In the genomic region with DNA sequence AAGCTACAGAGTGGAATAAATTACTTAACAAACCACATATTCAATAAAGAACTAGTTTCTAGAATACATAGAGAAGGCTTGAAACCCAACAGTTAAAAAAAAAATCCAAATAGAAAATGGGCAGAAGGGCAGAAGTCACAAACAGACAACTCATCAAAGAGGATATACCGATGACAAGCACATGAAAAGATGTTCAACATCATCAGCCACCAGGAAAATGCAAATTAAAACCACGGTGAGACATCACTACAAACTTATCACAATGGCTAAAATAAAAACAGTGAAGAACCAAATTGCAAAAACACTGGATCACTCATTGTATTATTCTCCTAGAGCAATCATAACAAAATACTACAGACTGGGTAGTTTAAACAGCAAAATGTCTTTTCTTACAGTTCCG, we compare ENCODE assay signal across 22 cellular contexts. TPM values are rescaled to one million over a fixed set of nuclear protein-coding genes. Genes with fewer than 3 reads are reported as not detected.
DNase-seq lines count a peak whose midpoint lies in the region; ATAC-seq and TF ChIP-seq lines count a peak whose summit lies in the region.
"Had no signal": no experiment of that assay in that cellular context is flagged by ENCODE, and none has a peak within 500 bp of the region (broad histone marks: within the 10 kb centered on the region; RNA-seq: fewer than 3 reads in every experiment).

No MANE protein-coding gene starts in this region.

- H3K27ac ChIP-seq in RWPE1, result no peak overlapping the region
- H3K27ac ChIP-seq: colonic mucosa, heart right ventricle, prostate gland had no signal

- intact Hi-C loops in CD14-positive monocyte (cut with micrococcal nuclease), result no loop called here
- intact Hi-C loops in Calu3 (cut with micrococcal nuclease; ENCODE audit: unreplicated experiment), result no loop called here

- peak; percentile 49 for ATAC-seq in memory B cell (ENCODE audit: low read depth)
- ATAC-seq in HG03280 (IDR thresholded peaks at IDR 0.05; ENCODE audit: unreplicated experiment), result no peak
- ATAC-seq: heart right ventricle had no signal

- DNase-seq in CD14-positive monocyte (ENCODE audit: low spot score) (no peak), Calu3 (no peak), OCI-M1 (lab: John Stamatoyannopoulos, UW) (peak; percentile 27), memory B cell (ENCODE audit: low spot score in 2 of 2) (no peak), RWPE1 (ENCODE audit: low spot score) (no peak), Ammon's horn (ENCODE audit: low spot score) (no peak)
- DNase-seq: activated CD4-positive, alpha-beta T cell treated with anti-CD3 and anti-CD28 coated beads for 1 hour; activated CD8-positive, alpha-beta memory T cell treated with anti-CD3 and anti-CD28 coated beads, Interleukin-2, amount 50 U/mL, for 4 hours; activated naive CD8-positive, alpha-beta T cell treated with anti-CD3 and anti-CD28 coated beads, Interleukin-2, amount 10 ng/mL, durations not matched to agents 7 days and 5 days; colonic mucosa; heart right ventricle; immature natural killer cell; NCI-H1417 treated with DMSO at 0.1 percent for 48 hours; NCI-H2107; NCI-H510A; SK-N-SH; stimulated activated CD4-positive, alpha-beta T cell treated with anti-CD3 and anti-CD28 coated beads, Interleukin-1b, Interleukin-23, amount 100 ng/mL, for 48 hours; stimulated activated naive CD4-positive, alpha-beta T cell; T-helper 9 cell; trophoblast cell had no signal

- H3K4me1 Mint-ChIP-seq in CD14-positive monocyte (peaks cover 65% of the 10 kb centered on the region), Calu3 (ENCODE audit: low read depth, unreplicated experiment) (peaks cover 72% of the 10 kb centered on the region), memory B cell (peaks cover 49% of the 10 kb centered on the region)

- POLR2A ChIA-PET in RWPE1 (lab: Yijun Ruan, JAX; ENCODE audit: low non-redundant PET), result no interaction called here

- H3K9me3 Mint-ChIP-seq in CD14-positive monocyte, result peaks cover 0 to 4% (median 0%) of the 10 kb centered on the region in 7 donors
- no peaks in the 10 kb centered on the region for H3K9me3 Mint-ChIP-seq in Calu3 (ENCODE audit: low read depth, unreplicated experiment)
- peaks cover 2% of the 10 kb centered on the region for H3K9me3 Mint-ChIP-seq in memory B cell

- no TSS peak for BruUV-seq in Calu3 (replicated peaks; lab: Mats Ljungman, UMichigan)

- CTCF ChIA-PET in Calu3 (lab: Charles Lee), result no interaction called here
- CTCF ChIA-PET in RWPE1 (lab: Yijun Ruan, JAX), result no interaction called here

- H3K27me3 Mint-ChIP-seq in CD14-positive monocyte (ENCODE audit: low read depth in 3 of 3) (peaks cover 0 to 1% (median 0%) of the 10 kb centered on the region in 3 donors), Calu3 (ENCODE audit: unreplicated experiment) (no peaks in the 10 kb centered on the region), memory B cell (no peaks in the 10 kb centered on the region)

- H3K27ac Mint-ChIP-seq in CD14-positive monocyte, result peak overlapping the region in 5 of 7 donors; percentile 32 to 74 (median 46)
- peak overlapping the region; percentile 46 for H3K27ac Mint-ChIP-seq in Calu3 (ENCODE audit: unreplicated experiment)
- peak overlapping the region; percentile 89 for H3K27ac Mint-ChIP-seq in memory B cell
- H3K27ac Mint-ChIP-seq: activated naive CD8-positive, alpha-beta T cell treated with anti-CD3 and anti-CD28 coated beads, Interleukin-2, amount 10 ng/mL, durations not matched to agents 7 days and 5 days had no signal

- H3K4me3 Mint-ChIP-seq in CD14-positive monocyte (no peak overlapping the region), Calu3 (ENCODE audit: low read depth, unreplicated experiment) (no peak overlapping the region), memory B cell (peak overlapping the region; percentile 2)
- H3K4me3 Mint-ChIP-seq: activated naive CD8-positive, alpha-beta T cell treated with anti-CD3 and anti-CD28 coated beads, Interleukin-2, amount 10 ng/mL, durations not matched to agents 7 days and 5 days had no signal

- peaks cover 6 to 13% of the 10 kb centered on the region in 2 donors for H3K36me3 Mint-ChIP-seq in CD14-positive monocyte
- peaks cover 9% of the 10 kb centered on the region for H3K36me3 Mint-ChIP-seq in Calu3 (ENCODE audit: insufficient read depth, unreplicated experiment)
- H3K36me3 Mint-ChIP-seq in memory B cell, result peaks cover 5% of the 10 kb centered on the region

- no peak for TF ChIP-seq CTCF in CD14-positive monocyte (IDR thresholded peaks at IDR 0.05)
- TF ChIP-seq CTCF in Calu3 (IDR thresholded peaks at IDR 0.05; ENCODE audit: unreplicated experiment), result no peak
- TF ChIP-seq CTCF in RWPE1 (conservative IDR thresholded peaks at IDR 0.05; ENCODE audit: low read depth), result no peak

RNA-seq across cellular contexts. Expression of a gene that starts 14.5 kb away (rescaled TPM):
- 10 to 100 TPM; 25.3 TPM for polyA plus RNA-seq in CD14-positive monocyte
- 135 and 145 TPM in 2 replicates for total RNA-seq in Calu3 (2022)
